Comparison of ENCODE assay signal across 23 cellular contexts in the genomic region with DNA sequence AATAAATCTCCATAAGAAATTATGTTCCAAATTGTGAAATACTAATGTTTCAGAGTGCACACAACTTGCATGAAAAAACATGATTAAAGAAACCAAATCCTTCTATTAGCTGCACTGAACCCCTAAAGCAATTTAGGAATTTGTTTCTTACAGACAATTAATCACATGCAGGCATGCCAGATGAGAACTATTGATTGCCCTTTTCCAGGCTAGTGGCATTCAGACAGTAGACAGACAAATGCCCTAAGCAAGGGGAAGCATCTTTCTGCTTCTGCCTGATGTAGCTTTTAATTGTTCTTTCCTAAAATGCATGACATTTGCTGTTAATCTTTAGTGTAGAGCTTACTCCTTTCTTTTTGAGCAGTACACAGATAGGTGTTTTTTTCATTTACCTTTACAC.
A peak's percentile ranks its signal among the peaks of the same experiment; 100 is the strongest.
DNase-seq lines count a peak whose midpoint lies in the region; ATAC-seq, FAIRE-seq and TF ChIP-seq lines count a peak whose summit lies in the region.
"Had no signal": no experiment of that assay in that cellular context is flagged by ENCODE, and none has a peak within 500 bp of the region (broad histone marks: within the 10 kb centered on the region; RNA-seq: fewer than 3 reads in every experiment).

No MANE protein-coding gene starts in this region.

- peak; percentile 9 for FAIRE-seq in keratinocyte (lab: Jason Lieb, UNC)
- FAIRE-seq: A549, GM12891, GM18507, H1 had no signal

- peaks cover 10% of the 10 kb centered on the region for H3K79me2 ChIP-seq in SK-N-SH (ENCODE audit: insufficient read depth)
- no peaks in the 10 kb centered on the region for H3K79me2 ChIP-seq in keratinocyte (ENCODE audit: control insufficient read depth, insufficient read depth, low read length)

- no peaks in the 10 kb centered on the region for H3K27me3 ChIP-seq in SK-N-SH (ENCODE audit: insufficient read depth)
- H3K27me3 ChIP-seq in keratinocyte (ENCODE audit: control insufficient read depth, extremely low read depth, insufficient read depth, low read length) = no peaks in the 10 kb centered on the region
- H3K27me3 ChIP-seq: BE2C; BLaER1 treated with 17β-estradiol and CSF1 and Interleukin-3, amounts not matched to agents 10 nM and 100 nM had no signal

- intact Hi-C loops in posterior vena cava (cut with DNase I) = no loop called here

- H4K20me1 ChIP-seq in SK-N-SH (ENCODE audit: insufficient read depth) (no peaks in the 10 kb centered on the region), keratinocyte (ENCODE audit: control insufficient read depth, extremely low read depth, insufficient read depth, low read length) (no peaks in the 10 kb centered on the region)

- peak overlapping the region in 1 of 2 experiments; percentile 77; a peak in 2 of 4 replicates for H3K27ac ChIP-seq in SK-N-SH (ENCODE audit: low read depth in 2 of 2, low read length in 1 of 2)
- H3K27ac ChIP-seq in keratinocyte (ENCODE audit: control insufficient read depth, insufficient read depth, low read length) = no peak overlapping the region
- H3K27ac ChIP-seq: A549; BLaER1 treated with 17β-estradiol and CSF1 and Interleukin-3, amounts not matched to agents 10 nM and 100 nM had no signal

- H3K9me3 ChIP-seq in SK-N-SH (no peaks in the 10 kb centered on the region), keratinocyte (ENCODE audit: control insufficient read depth, low read depth, low read length) (no peaks in the 10 kb centered on the region)
- H3K9me3 ChIP-seq: A549, BE2C had no signal

- TF ChIP-seq EP300 in SK-N-SH (IDR thresholded peaks at IDR 0.05; ENCODE audit: borderline replicate concordance in 1 of 2, low read depth in 1 of 2, low read length in 1 of 2) = peak in 1 of 2 experiments; percentile 86; a peak in 2 of 4 replicates

- 0 out of 2 replicates have a peak, but pooled peaks have one; percentile 10 for TF ChIP-seq RAD21 in SK-N-SH (IDR thresholded peaks at IDR 0.05; ENCODE audit: low read length)

- no peak overlapping the region for H3K9ac ChIP-seq in SK-N-SH
- H3K9ac ChIP-seq in keratinocyte (ENCODE audit: control insufficient read depth, extremely low read depth, insufficient read depth, low read length) = no peak overlapping the region
- H3K9ac ChIP-seq: BLaER1 treated with 17β-estradiol and CSF1 and Interleukin-3, amounts not matched to agents 10 nM and 100 nM had no signal

- no peak overlapping the region for H3K4me2 ChIP-seq in SK-N-SH
- H3K4me2 ChIP-seq in keratinocyte (ENCODE audit: control insufficient read depth, extremely low read depth, insufficient read depth, low read depth, low read length) = no peak overlapping the region
- H3K4me2 ChIP-seq: A549; BLaER1 treated with 17β-estradiol and CSF1 and Interleukin-3, amounts not matched to agents 10 nM and 100 nM had no signal

- POLR2A ChIA-PET in SK-N-SH (lab: Yijun Ruan, JAX) = no interaction called here

- no peaks in the 10 kb centered on the region for H3K9me1 ChIP-seq in keratinocyte (ENCODE audit: control insufficient read depth, extremely low read depth, insufficient read depth, low read length)

- dilution Hi-C loops in keratinocyte (cut with MboI; ENCODE audit: extremely low pct_ligation_motif_present, low sequenced_read_pairs) = no loop called here

- CTCF ChIA-PET in SK-N-SH (lab: Yijun Ruan, JAX) = interaction anchor here (1.3 to 1.4 kb wide), 2 partner anchors 9 to 13 kb away, joined by 3 read pairs; no protein-coding TSS in a partner anchor

- TF ChIP-seq CTCF in SK-N-SH (IDR thresholded peaks at IDR 0.05) = no peak
- TF ChIP-seq CTCF in keratinocyte (optimal IDR thresholded peaks at IDR 0.05 in 1 of 3, IDR thresholded peaks at IDR 0.05 in 1 of 3, conservative IDR thresholded peaks at IDR 0.05 in 1 of 3; ENCODE audit: extremely low read depth in 1 of 3, insufficient read depth in 2 of 3, low read length in 3 of 3) = no peak

- H3K9me2 ChIP-seq in SK-N-SH = peaks cover 4% of the 10 kb centered on the region; the same call in 1 of the 2 replicates

- peaks cover 15% of the 10 kb centered on the region for H3F3A ChIP-seq in SK-N-SH (replicated peaks; ENCODE audit: insufficient read depth)

- peaks cover 0 to 2% of the 10 kb centered on the region in 2 experiments; a peak in 1 of 4 replicates for H3K4me1 ChIP-seq in SK-N-SH (ENCODE audit: control insufficient read depth in 1 of 2, insufficient read depth in 2 of 2, low read depth in 1 of 2, low read length in 1 of 2)
- H3K4me1 ChIP-seq in keratinocyte (ENCODE audit: control insufficient read depth, extremely low read depth, insufficient read depth, low read length) = no peaks in the 10 kb centered on the region
- H3K4me1 ChIP-seq: A549; BLaER1 treated with 17β-estradiol and CSF1 and Interleukin-3, amounts not matched to agents 10 nM and 100 nM had no signal

- no peak for ATAC-seq in SK-N-SH treated with all-trans-retinoic acid at 6 μM for 48 hours
- ATAC-seq: A549 had no signal

- DNase-seq in SK-N-SH (peak; percentile 42), NCI-H82 treated with DMSO at 0.1 percent for 48 hours (lab: John Stamatoyannopoulos, UW; ENCODE audit: unreplicated experiment) (peak; percentile 9), keratinocyte (ENCODE audit: low read depth, low spot score) (no peak), posterior vena cava (ENCODE audit: low spot score) (no peak), iPS-NIHi11 (ENCODE audit: low spot score) (no peak)
- no peak for DNase-seq in activated CD4-positive, CD25-positive, alpha-beta regulatory T cell (lab: John Stamatoyannopoulos, UW)
- DNase-seq: 8988T; ACHN; AML-193; BE2C; CD4-positive, alpha-beta T cell; CD8-positive, alpha-beta memory T cell; DMS53; DMS79 treated with DMSO at 0.1 percent for 48 hours; GF-D8; H7; HCEC 1CT had no signal

- peaks cover 2 to 66% of the 10 kb centered on the region in 2 experiments for H3K36me3 ChIP-seq in SK-N-SH (replicated peaks in 1 of 2; ENCODE audit: control insufficient read depth in 1 of 2, insufficient read depth in 2 of 2, low read length in 1 of 2)
- no peaks in the 10 kb centered on the region for H3K36me3 ChIP-seq in keratinocyte (ENCODE audit: control insufficient read depth in 2 of 2, extremely low read depth in 1 of 2, insufficient read depth in 2 of 2, low read length in 2 of 2)
- H3K36me3 ChIP-seq: BE2C had no signal

- H2AFZ ChIP-seq in SK-N-SH (ENCODE audit: low read depth) (no peak overlapping the region), keratinocyte (ENCODE audit: control insufficient read depth, low read length) (no peak overlapping the region)

- H3K4me3 ChIP-seq in SK-N-SH (ENCODE audit: low read depth in 2 of 2, low read length in 1 of 2) = no peak overlapping the region
- H3K4me3 ChIP-seq in keratinocyte (ENCODE audit: control insufficient read depth in 2 of 3, extremely low read depth in 1 of 3, insufficient read depth in 2 of 3, low read depth in 1 of 3, low read length in 3 of 3) = no peak overlapping the region
- H3K4me3 ChIP-seq: A549; BLaER1 treated with 17β-estradiol and CSF1 and Interleukin-3, amounts not matched to agents 10 nM and 100 nM had no signal

TF ChIP-seq in SK-N-SH, 30 proteins besides CTCF, POLR2A, EP300 and RAD21 (continues in another document):
- TF ChIP-seq RCOR1 (IDR thresholded peaks at IDR 0.05; ENCODE audit: low read length) = peak; percentile 83; the same call in 1 of the 2 replicates
- TF ChIP-seq NRF1 (IDR thresholded peaks at IDR 0.05; ENCODE audit: low read depth, low read length) = no peak
- TF ChIP-seq RXRA (IDR thresholded peaks at IDR 0.05; ENCODE audit: borderline replicate concordance, low read depth) = no peak
- TF ChIP-seq TCF12 (IDR thresholded peaks at IDR 0.05) = no peak
- TF ChIP-seq MEF2A (IDR thresholded peaks at IDR 0.05; ENCODE audit: borderline replicate concordance, low read depth) = no peak
- no peak for TF ChIP-seq PBX3 (IDR thresholded peaks at IDR 0.05)

TF ChIP-seq in SK-N-SH treated with all-trans-retinoic acid at 6 μM for 48 hours, 23 proteins besides CTCF, POLR2A, EP300 and RAD21 (continues in another document):
- TF ChIP-seq, protein P1, sequence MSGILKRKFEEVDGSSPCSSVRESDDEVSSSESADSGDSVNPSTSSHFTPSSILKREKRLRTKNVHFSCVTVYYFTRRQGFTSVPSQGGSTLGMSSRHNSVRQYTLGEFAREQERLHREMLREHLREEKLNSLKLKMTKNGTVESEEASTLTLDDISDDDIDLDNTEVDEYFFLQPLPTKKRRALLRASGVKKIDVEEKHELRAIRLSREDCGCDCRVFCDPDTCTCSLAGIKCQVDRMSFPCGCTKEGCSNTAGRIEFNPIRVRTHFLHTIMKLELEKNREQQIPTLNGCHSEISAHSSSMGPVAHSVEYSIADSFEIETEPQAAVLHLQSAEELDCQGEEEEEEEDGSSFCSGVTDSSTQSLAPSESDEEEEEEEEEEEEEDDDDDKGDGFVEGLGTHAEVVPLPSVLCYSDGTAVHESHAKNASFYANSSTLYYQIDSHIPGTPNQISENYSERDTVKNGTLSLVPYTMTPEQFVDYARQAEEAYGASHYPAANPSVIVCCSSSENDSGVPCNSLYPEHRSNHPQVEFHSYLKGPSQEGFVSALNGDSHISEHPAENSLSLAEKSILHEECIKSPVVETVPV (CRISPR knock-in tag; IDR thresholded peaks at IDR 0.05) = no peak
- TF ChIP-seq, protein P2, sequence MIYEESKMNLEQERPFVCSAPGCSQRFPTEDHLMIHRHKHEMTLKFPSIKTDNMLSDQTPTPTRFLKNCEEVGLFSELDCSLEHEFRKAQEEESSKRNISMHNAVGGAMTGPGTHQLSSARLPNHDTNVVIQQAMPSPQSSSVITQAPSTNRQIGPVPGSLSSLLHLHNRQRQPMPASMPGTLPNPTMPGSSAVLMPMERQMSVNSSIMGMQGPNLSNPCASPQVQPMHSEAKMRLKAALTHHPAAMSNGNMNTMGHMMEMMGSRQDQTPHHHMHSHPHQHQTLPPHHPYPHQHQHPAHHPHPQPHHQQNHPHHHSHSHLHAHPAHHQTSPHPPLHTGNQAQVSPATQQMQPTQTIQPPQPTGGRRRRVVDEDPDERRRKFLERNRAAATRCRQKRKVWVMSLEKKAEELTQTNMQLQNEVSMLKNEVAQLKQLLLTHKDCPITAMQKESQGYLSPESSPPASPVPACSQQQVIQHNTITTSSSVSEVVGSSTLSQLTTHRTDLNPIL (CRISPR knock-in tag; IDR thresholded peaks at IDR 0.05; ENCODE audit: low read depth) = no peak
- TF ChIP-seq TOX (CRISPR knock-in tag; IDR thresholded peaks at IDR 0.05; ENCODE audit: borderline replicate concordance) (no peak), OSR1 (CRISPR knock-in tag; IDR thresholded peaks at IDR 0.05) (no peak), GLIS3 (CRISPR knock-in tag; IDR thresholded peaks at IDR 0.05) (no peak)

Comparison
In these comparisons a context has a peak if more than half of its experiments do, and no peak if none do; other contexts are left out.
1. DNase-seq: peak in SK-N-SH (single experiment) and NCI-H82 treated with DMSO at 0.1 percent for 48 hours (single experiment); none in keratinocyte (single experiment), activated CD4-positive, CD25-positive, alpha-beta regulatory T cell (0 of 4), posterior vena cava (single experiment) and iPS-NIHi11 (single experiment).